1 cellular context compared by ENCODE assay signal in the genomic region with DNA sequence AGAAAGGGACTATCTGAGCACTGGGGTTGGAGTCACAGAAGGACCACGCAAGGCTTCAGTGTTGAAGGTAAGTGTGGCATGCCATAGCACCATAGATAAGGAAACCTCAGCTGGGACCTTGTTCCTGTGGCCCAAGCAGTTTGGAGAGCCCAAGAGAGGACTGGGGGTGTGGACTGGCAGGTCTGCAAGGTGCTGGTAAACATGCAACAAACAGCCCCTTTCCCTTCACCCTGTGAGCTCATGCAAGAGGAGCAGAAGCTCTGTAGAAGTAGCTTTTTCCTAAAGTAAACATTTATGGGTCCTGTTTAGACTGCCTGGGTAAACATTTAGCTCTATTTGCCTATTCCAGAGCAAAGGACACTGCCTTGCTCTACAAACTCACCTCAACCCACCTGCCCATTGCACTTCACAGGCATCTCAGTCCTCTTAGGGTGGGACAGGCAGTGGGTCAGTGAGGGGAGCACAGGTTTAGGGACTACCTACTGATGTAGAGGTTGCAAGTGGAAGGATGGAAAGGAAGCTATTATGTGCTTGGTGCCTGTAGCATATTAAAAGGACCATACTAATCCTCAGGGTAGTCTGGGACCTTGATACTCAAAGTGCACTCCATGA.
A peak's percentile ranks its signal among the peaks of the same experiment; 100 is the strongest.
TF ChIP-seq lines count a peak whose summit lies in the region.

No MANE protein-coding gene starts in this region.

TF ChIP-seq in HepG2, 621 proteins besides CTCF, POLR2A, EP300 and RAD21 (continued from another document and continues in another):
- TF ChIP-seq, protein P1, sequence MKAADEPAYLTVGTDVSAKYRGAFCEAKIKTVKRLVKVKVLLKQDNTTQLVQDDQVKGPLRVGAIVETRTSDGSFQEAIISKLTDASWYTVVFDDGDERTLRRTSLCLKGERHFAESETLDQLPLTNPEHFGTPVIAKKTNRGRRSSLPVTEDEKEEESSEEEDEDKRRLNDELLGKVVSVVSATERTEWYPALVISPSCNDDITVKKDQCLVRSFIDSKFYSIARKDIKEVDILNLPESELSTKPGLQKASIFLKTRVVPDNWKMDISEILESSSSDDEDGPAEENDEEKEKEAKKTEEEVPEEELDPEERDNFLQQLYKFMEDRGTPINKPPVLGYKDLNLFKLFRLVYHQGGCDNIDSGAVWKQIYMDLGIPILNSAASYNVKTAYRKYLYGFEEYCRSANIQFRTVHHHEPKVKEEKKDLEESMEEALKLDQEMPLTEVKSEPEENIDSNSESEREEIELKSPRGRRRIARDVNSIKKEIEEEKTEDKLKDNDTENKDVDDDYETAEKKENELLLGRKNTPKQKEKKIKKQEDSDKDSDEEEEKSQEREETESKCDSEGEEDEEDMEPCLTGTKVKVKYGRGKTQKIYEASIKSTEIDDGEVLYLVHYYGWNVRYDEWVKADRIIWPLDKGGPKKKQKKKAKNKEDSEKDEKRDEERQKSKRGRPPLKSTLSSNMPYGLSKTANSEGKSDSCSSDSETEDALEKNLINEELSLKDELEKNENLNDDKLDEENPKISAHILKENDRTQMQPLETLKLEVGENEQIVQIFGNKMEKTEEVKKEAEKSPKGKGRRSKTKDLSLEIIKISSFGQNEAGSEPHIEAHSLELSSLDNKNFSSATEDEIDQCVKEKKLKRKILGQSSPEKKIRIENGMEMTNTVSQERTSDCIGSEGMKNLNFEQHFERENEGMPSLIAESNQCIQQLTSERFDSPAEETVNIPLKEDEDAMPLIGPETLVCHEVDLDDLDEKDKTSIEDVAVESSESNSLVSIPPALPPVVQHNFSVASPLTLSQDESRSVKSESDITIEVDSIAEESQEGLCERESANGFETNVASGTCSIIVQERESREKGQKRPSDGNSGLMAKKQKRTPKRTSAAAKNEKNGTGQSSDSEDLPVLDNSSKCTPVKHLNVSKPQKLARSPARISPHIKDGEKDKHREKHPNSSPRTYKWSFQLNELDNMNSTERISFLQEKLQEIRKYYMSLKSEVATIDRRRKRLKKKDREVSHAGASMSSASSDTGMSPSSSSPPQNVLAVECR (CRISPR knock-in tag; IDR thresholded peaks at IDR 0.05; ENCODE audit: borderline replicate concordance), result no peak; the same call in 1 of the 2 replicates
- TF ChIP-seq KDM1A (CRISPR knock-in tag; IDR thresholded peaks at IDR 0.05), result 0 out of 2 replicates have a peak, but pooled peaks have one; percentile 13
- no peak for TF ChIP-seq SRSF4 (IDR thresholded peaks at IDR 0.05; ENCODE audit: low read depth, low read length, poor library complexity, severe bottlenecking)
- no peak for TF ChIP-seq HOXD1 (CRISPR knock-in tag; IDR thresholded peaks at IDR 0.05)
- TF ChIP-seq PAWR (CRISPR knock-in tag; IDR thresholded peaks at IDR 0.05; ENCODE audit: borderline replicate concordance), result no peak
- TF ChIP-seq XBP1 (CRISPR knock-in tag; IDR thresholded peaks at IDR 0.05), result 0 out of 2 replicates have a peak, but pooled peaks have one; percentile 17
- no peak for TF ChIP-seq IRF1 (CRISPR knock-in tag; IDR thresholded peaks at IDR 0.05; ENCODE audit: low read depth)
- no peak for TF ChIP-seq ZNF10 (CRISPR knock-in tag; IDR thresholded peaks at IDR 0.05; ENCODE audit: borderline replicate concordance, low read depth)
- peak; percentile 77 for TF ChIP-seq ZSCAN25 (CRISPR knock-in tag; IDR thresholded peaks at IDR 0.05)
- no peak for TF ChIP-seq ZNF337 (CRISPR knock-in tag; IDR thresholded peaks at IDR 0.05; ENCODE audit: borderline replicate concordance, low read depth)
- no peak for TF ChIP-seq ISX (CRISPR knock-in tag; conservative IDR thresholded peaks at IDR 0.05)
- TF ChIP-seq ZBTB25 (CRISPR knock-in tag; IDR thresholded peaks at IDR 0.05), result no peak
- TF ChIP-seq ZBTB40 (IDR thresholded peaks at IDR 0.05), result no peak
- TF ChIP-seq ZBTB40 (CRISPR knock-in tag; IDR thresholded peaks at IDR 0.05), result peak; percentile 39; the same call in 1 of the 2 replicates
- no peak for TF ChIP-seq KLF13 (CRISPR knock-in tag; IDR thresholded peaks at IDR 0.05)
- no peak for TF ChIP-seq ZBTB3 (CRISPR knock-in tag; IDR thresholded peaks at IDR 0.05; ENCODE audit: borderline replicate concordance, low read depth)
- TF ChIP-seq ZNF879 (CRISPR knock-in tag; IDR thresholded peaks at IDR 0.05), result no peak
- peak; percentile 92 for TF ChIP-seq ZBTB26 (CRISPR knock-in tag; IDR thresholded peaks at IDR 0.05; ENCODE audit: borderline replicate concordance)
- TF ChIP-seq ZNF703 (CRISPR knock-in tag; IDR thresholded peaks at IDR 0.05; ENCODE audit: borderline replicate concordance), result no peak
- no peak for TF ChIP-seq NFE2 (CRISPR knock-in tag; IDR thresholded peaks at IDR 0.05)
- TF ChIP-seq SALL2 (CRISPR knock-in tag; IDR thresholded peaks at IDR 0.05), result no peak
- no peak for TF ChIP-seq ZNF253 (CRISPR knock-in tag; IDR thresholded peaks at IDR 0.05; ENCODE audit: borderline replicate concordance)
- TF ChIP-seq TFE3 (CRISPR knock-in tag; IDR thresholded peaks at IDR 0.05), result no peak
- TF ChIP-seq POLR2AphosphoS5 (IDR thresholded peaks at IDR 0.05; ENCODE audit: low read depth, low read length), result no peak
- no peak; the same call in 1 of the 2 replicates for TF ChIP-seq ZSCAN31 (CRISPR knock-in tag; IDR thresholded peaks at IDR 0.05; ENCODE audit: low read depth)
- TF ChIP-seq ARID3A (IDR thresholded peaks at IDR 0.05; ENCODE audit: low read depth, low read length), result no peak
- no peak for TF ChIP-seq ZNF552 (CRISPR knock-in tag; IDR thresholded peaks at IDR 0.05; ENCODE audit: borderline replicate concordance)
- 0 out of 2 replicates have a peak, but pooled peaks have one; percentile 22 for TF ChIP-seq ZNF33B (CRISPR knock-in tag; IDR thresholded peaks at IDR 0.05)
- no peak for TF ChIP-seq ZBTB46 (CRISPR knock-in tag; IDR thresholded peaks at IDR 0.05; ENCODE audit: borderline replicate concordance)
- no peak for TF ChIP-seq ZNF224 (CRISPR knock-in tag; IDR thresholded peaks at IDR 0.05)
- no peak for TF ChIP-seq TBL1XR1 (IDR thresholded peaks at IDR 0.05; ENCODE audit: borderline replicate concordance, low read length, partially characterized antibody)
- TF ChIP-seq ZNF83 (CRISPR knock-in tag; IDR thresholded peaks at IDR 0.05; ENCODE audit: borderline replicate concordance), result no peak
